8 cellular contexts compared by ENCODE assay signal in genomic region chr17:28744802-28745051, GRCh38. TPM values are rescaled to one million over a fixed set of nuclear protein-coding genes. Genes with fewer than 3 reads are reported as not detected.
DNase-seq lines count a peak whose midpoint lies in the region; ATAC-seq and TF ChIP-seq lines count a peak whose summit lies in the region.

No MANE protein-coding gene starts in this region.

- H3F3A ChIP-seq in MM.1S (ENCODE audit: insufficient read depth, low read length): peaks cover 13% of the 10 kb centered on the region

- H3K9me2 ChIP-seq in MM.1S (replicated peaks; ENCODE audit: insufficient read depth, low read length): no peaks in the 10 kb centered on the region

- peak overlapping the region; percentile 90; the same call in 1 of the 2 replicates for H3K4me2 ChIP-seq in MM.1S (ENCODE audit: low read depth, low read length)

- peaks cover 0 to 1% (median 0%) of the 10 kb centered on the region in 7 donors for H3K9me3 Mint-ChIP-seq in naive B cell

- H3K27ac ChIP-seq in MM.1S (ENCODE audit: low read length): peak overlapping the region; percentile 34; the same call in 1 of the 2 replicates
- peak overlapping the region; percentile 85 to 90 for H3K27ac ChIP-seq in coronary artery

- ATAC-seq in naive B cell (ENCODE audit: low read depth in 2 of 2) (no peak), GM19035 (IDR thresholded peaks at IDR 0.05; ENCODE audit: unreplicated experiment) (no peak), left lobe of liver (no peak), HG02981 (IDR thresholded peaks at IDR 0.05; ENCODE audit: unreplicated experiment) (no peak)

- peak overlapping the region; percentile 72 to 96 (median 93) for H3K4me3 Mint-ChIP-seq in naive B cell

- DNase-seq in AG09309 (ENCODE audit: low read depth) (no peak), MM.1S (no peak), coronary artery (ENCODE audit: low spot score) (no peak), naive B cell (no peak), left lobe of liver (ENCODE audit: low spot score) (no peak)
- no peak for DNase-seq in activated CD4-positive, alpha-beta T cell treated with anti-CD3 and anti-CD28 coated beads, Interleukin-2, amount 50 U/mL, for 48 hours

- peak overlapping the region; percentile 14; the same call in 1 of the 2 replicates for H2AFZ ChIP-seq in MM.1S (ENCODE audit: low read length)

- no peaks in the 10 kb centered on the region for H3K36me3 ChIP-seq in MM.1S (replicated peaks; ENCODE audit: insufficient read depth, low read length)

- no peak for TF ChIP-seq CTCF in AG09309 (IDR thresholded peaks at IDR 0.05; ENCODE audit: control insufficient read depth, insufficient read depth, low read depth, low read length, missing control alignments)
- TF ChIP-seq CTCF in MM.1S (IDR thresholded peaks at IDR 0.05; ENCODE audit: low read length): no peak
- TF ChIP-seq CTCF in coronary artery (IDR thresholded peaks at IDR 0.05): no peak

- no peaks in the 10 kb centered on the region for H3K27me3 ChIP-seq in MM.1S (replicated peaks; ENCODE audit: insufficient read depth, low read length)

- peaks cover 38% of the 10 kb centered on the region for H3K79me2 ChIP-seq in MM.1S (ENCODE audit: low read length)

- H3K36me3 Mint-ChIP-seq in naive B cell: no peaks in the 10 kb centered on the region

- peaks cover 55 to 74% (median 69%) of the 10 kb centered on the region in 3 donors for H3K4me1 Mint-ChIP-seq in naive B cell

- peak overlapping the region; percentile 83 for H3K4me3 ChIP-seq in AG09309 (ENCODE audit: control insufficient read depth, low read depth, low read length)
- H3K4me3 ChIP-seq in MM.1S (ENCODE audit: low read length): peak overlapping the region; percentile 74
- peak overlapping the region; percentile 73 for H3K4me3 ChIP-seq in coronary artery

- peak overlapping the region; percentile 71 for H3K9ac ChIP-seq in MM.1S (ENCODE audit: low read length)

- H3K27me3 Mint-ChIP-seq in naive B cell: no peaks in the 10 kb centered on the region

- H3K4me1 ChIP-seq in MM.1S (ENCODE audit: low read length): peaks cover 18% of the 10 kb centered on the region

- peak overlapping the region; percentile 94 to 99 (median 97) for H3K27ac Mint-ChIP-seq in naive B cell

- no peaks in the 10 kb centered on the region for H4K20me1 ChIP-seq in MM.1S (ENCODE audit: insufficient read depth, low read length)

- no peaks in the 10 kb centered on the region for H3K9me3 ChIP-seq in MM.1S (replicated peaks; ENCODE audit: insufficient read depth, low read length)

RNA-seq across cellular contexts. Expression of gene TRAF4, which starts 0.9 kb away (rescaled TPM):
- polyA plus RNA-seq in naive B cell (ENCODE audit: low read depth in 6 of 6): 10 to 100 TPM in 4 of 6 donors, 1 to 10 TPM in 2; 5.4 to 17.1 (median 12.0) TPM
- total RNA-seq in left lobe of liver: 49.0 TPM

RNA-seq across cellular contexts. Expression of gene NEK8, which starts 16.1 kb away (rescaled TPM):
- polyA plus RNA-seq in naive B cell (ENCODE audit: low read depth in 6 of 6): 10 to 100 TPM; 14.5 to 26.1 (median 19.6) TPM
- total RNA-seq in left lobe of liver: 3.2 TPM

RNA-seq across cellular contexts. Expression of gene TLCD1, which starts 18.7 kb away (rescaled TPM):
- polyA plus RNA-seq in naive B cell (ENCODE audit: low read depth in 6 of 6): 1 to 10 TPM in 1 of 6 donors, under 1 TPM in 1, not detected in 4; 0.93 to 1.2 TPM
- 4.8 TPM for total RNA-seq in left lobe of liver

RNA-seq across cellular contexts. Expression of gene RPL23A, which starts 24.9 kb away (rescaled TPM):
- 1,000 to 10,000 TPM; 5,077 to 6,780 (median 5,627) TPM for polyA plus RNA-seq in naive B cell (ENCODE audit: low read depth in 6 of 6)
- total RNA-seq in left lobe of liver: 346 TPM

RNA-seq across cellular contexts. Expression of gene RAB34, which starts 27.1 kb away (rescaled TPM):
- 10 to 100 TPM; 11.6 to 22.6 (median 18.2) TPM for polyA plus RNA-seq in naive B cell (ENCODE audit: low read depth in 6 of 6)
- 4.9 TPM for total RNA-seq in left lobe of liver
